ENCODE assay signal across 9 cellular contexts in the genomic region with DNA sequence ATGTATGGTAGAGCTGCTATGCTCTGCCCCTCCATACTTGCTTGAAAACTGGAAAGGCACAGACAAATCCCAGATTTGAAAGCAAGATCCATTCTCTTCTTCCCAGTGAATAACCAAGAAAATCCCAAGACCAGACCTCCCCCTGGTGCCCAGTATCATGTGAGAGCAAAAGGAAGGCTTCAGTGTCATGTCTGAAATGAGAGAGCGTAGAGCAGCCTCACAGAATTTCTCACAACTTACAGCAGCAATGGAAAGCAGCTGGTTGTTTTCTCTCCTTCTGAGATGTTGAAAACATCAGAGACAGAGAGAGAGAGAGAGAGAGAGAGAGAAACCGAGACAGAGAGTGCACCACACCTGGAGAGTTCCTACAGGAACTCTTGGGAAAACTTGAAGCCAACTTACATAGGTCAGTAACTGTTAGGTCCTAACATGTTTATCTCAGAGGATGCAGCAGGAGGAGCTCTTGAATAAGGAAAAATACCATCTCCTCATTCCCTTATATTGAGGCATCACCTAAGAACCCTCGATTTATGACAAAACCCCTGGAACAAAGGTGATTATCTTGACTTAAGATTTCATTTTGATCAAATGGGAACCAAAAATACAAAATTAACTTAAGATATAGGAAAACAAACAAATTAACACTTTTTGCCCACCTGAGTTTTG.
A peak's percentile ranks its signal among the peaks of the same experiment; 100 is the strongest.
DNase-seq lines count a peak whose midpoint lies in the region; TF ChIP-seq lines count a peak whose summit lies in the region.
"Had no signal": no experiment of that assay in that cellular context is flagged by ENCODE, and none has a peak within 500 bp of the region (broad histone marks: within the 10 kb centered on the region; RNA-seq: fewer than 3 reads in every experiment).

No MANE protein-coding gene starts in this region.

- no peaks in the 10 kb centered on the region for H3K27me3 ChIP-seq in PC-9 (ENCODE audit: insufficient read depth, low read depth)
- H3K27me3 ChIP-seq in smooth muscle cell (ENCODE audit: low read depth), result no peaks in the 10 kb centered on the region
- no peaks in the 10 kb centered on the region for H3K27me3 ChIP-seq in MG63
- H3K27me3 ChIP-seq: BLaER1 had no signal

- POLR2A ChIA-PET in PC-9 (lab: Charles Lee; ENCODE audit: unreplicated experiment), result no interaction called here

- H3F3A ChIP-seq in PC-9 (ENCODE audit: insufficient read depth, low read depth) (no peaks in the 10 kb centered on the region), smooth muscle cell (ENCODE audit: low read depth) (no peaks in the 10 kb centered on the region)

- H4K20me1 ChIP-seq in PC-9 (ENCODE audit: insufficient read depth), result no peaks in the 10 kb centered on the region
- no peaks in the 10 kb centered on the region for H4K20me1 ChIP-seq in smooth muscle cell (ENCODE audit: low read depth)
- H4K20me1 ChIP-seq: BLaER1 had no signal

- no peaks in the 10 kb centered on the region for H3K9me3 ChIP-seq in PC-9 (ENCODE audit: insufficient read depth, low read depth)
- H3K9me3 ChIP-seq in smooth muscle cell (replicated peaks; ENCODE audit: low read depth), result no peaks in the 10 kb centered on the region
- no peaks in the 10 kb centered on the region for H3K9me3 ChIP-seq in MG63
- H3K9me3 ChIP-seq: BLaER1 had no signal

- H3K4me3 ChIP-seq in PC-9 (no peak overlapping the region), smooth muscle cell (no peak overlapping the region), MG63 (no peak overlapping the region)
- H3K4me3 ChIP-seq: BLaER1 had no signal

- no peaks in the 10 kb centered on the region for H3K4me1 ChIP-seq in PC-9 (replicated peaks; ENCODE audit: insufficient read depth)
- H3K4me1 ChIP-seq in smooth muscle cell (ENCODE audit: low read depth), result no peaks in the 10 kb centered on the region
- H3K4me1 ChIP-seq: BLaER1 had no signal

- H3K36me3 ChIP-seq in PC-9 (ENCODE audit: low read depth) (no peaks in the 10 kb centered on the region), smooth muscle cell (ENCODE audit: low read depth) (no peaks in the 10 kb centered on the region), MG63 (no peaks in the 10 kb centered on the region)
- H3K36me3 ChIP-seq: BLaER1 had no signal

- no peak overlapping the region for H3K4me2 ChIP-seq in PC-9
- H3K4me2 ChIP-seq in smooth muscle cell, result no peak overlapping the region
- H3K4me2 ChIP-seq: BLaER1 had no signal

- WGBS in smooth muscle cell (ENCODE audit: low lambda C conversion rate), result 59% methylated on average over 3 of the region's 3 CpGs

- TF ChIP-seq CTCF in PC-9 (conservative IDR thresholded peaks at IDR 0.05) (peak; percentile 59), smooth muscle cell (IDR thresholded peaks at IDR 0.05; ENCODE audit: borderline replicate concordance, insufficient read depth, poor library complexity, severe bottlenecking) (peak; percentile 53)

- H3K9ac ChIP-seq in smooth muscle cell (ENCODE audit: low read depth), result no peak overlapping the region
- H3K9ac ChIP-seq: BLaER1 had no signal

- intact Hi-C loops in PC-9 (cut with micrococcal nuclease; ENCODE audit: unreplicated experiment), result no loop called here

- H3K9me2 ChIP-seq in PC-9 (ENCODE audit: insufficient read depth), result no peaks in the 10 kb centered on the region

- H3K79me2 ChIP-seq in PC-9 (ENCODE audit: low read depth) (no peaks in the 10 kb centered on the region), smooth muscle cell (ENCODE audit: low read depth) (no peaks in the 10 kb centered on the region)

- H2AFZ ChIP-seq in PC-9, result no peak overlapping the region
- H2AFZ ChIP-seq in smooth muscle cell (ENCODE audit: low read depth), result peak overlapping the region; percentile 60

- peak; percentile 17 to 51 for DNase-seq in NCI-H2081 (lab: John Stamatoyannopoulos, UW)
- no peak for DNase-seq in NCI-H2081 treated with DMSO at 0.1 percent for 48 hours (lab: John Stamatoyannopoulos, UW)
- DNase-seq in PC-9, result no peak
- DNase-seq in glomerular visceral epithelial cell (ENCODE audit: extremely low spot score), result peak; percentile 54
- no peak for DNase-seq in smooth muscle cell (lab: John Stamatoyannopoulos, UW; ENCODE audit: unreplicated experiment)
- DNase-seq in MG63, result no peak
- no peak for DNase-seq in central memory CD4-positive, alpha-beta T cell
- DNase-seq in stimulated activated CD4-positive, alpha-beta T cell treated with anti-CD3 and anti-CD28 coated beads, Interleukin-2, amount 100 ng/mL, for 24 hours, result no peak

- BruUV-seq in PC-9 (replicated peaks; lab: Mats Ljungman, UMichigan), result no TSS peak

- CTCF ChIA-PET in PC-9 (lab: Charles Lee), result no interaction called here

- no peak overlapping the region for H3K27ac ChIP-seq in PC-9
- H3K27ac ChIP-seq in smooth muscle cell (ENCODE audit: low read depth), result no peak overlapping the region
- H3K27ac ChIP-seq: BLaER1 had no signal

Comparison
In these comparisons a context has a peak if more than half of its experiments do, and no peak if none do; other contexts are left out.
1. DNase-seq: peak in NCI-H2081 (2 of 2) and glomerular visceral epithelial cell (single experiment); none in NCI-H2081 treated with DMSO at 0.1 percent for 48 hours (single experiment), PC-9 (0 of 2), smooth muscle cell (single experiment), MG63 (single experiment), central memory CD4-positive, alpha-beta T cell (single experiment) and stimulated activated CD4-positive, alpha-beta T cell treated with anti-CD3 and anti-CD28 coated beads, Interleukin-2, amount 100 ng/mL, for 24 hours (0 of 2).